25 cellular contexts compared by ENCODE assay signal in genomic region chr6:118674772-118675171, GRCh38.
"Had no signal": no experiment of that assay in that cellular context is flagged by ENCODE, and none has a peak within 500 bp of the region (broad histone marks: within the 10 kb centered on the region; RNA-seq: fewer than 3 reads in every experiment).

No MANE protein-coding gene starts in this region.

- FAIRE-seq: islet of Langerhans, urothelium cell line had no signal

- H3K27me3 ChIP-seq: right atrium auricular region, right lobe of liver, stomach, suprapubic skin, tibial artery, upper lobe of right lung had no signal

- H3K79me2 ChIP-seq: parathyroid adenoma had no signal

- H3K9me3 ChIP-seq: left ventricle myocardium inferior, right atrium auricular region, right lobe of liver, stomach, suprapubic skin, thoracic aorta, tibial artery, upper lobe of right lung had no signal

- H2AFZ ChIP-seq: parathyroid adenoma had no signal

- H3K27ac ChIP-seq: left ventricle myocardium inferior, parathyroid adenoma, right atrium auricular region, right lobe of liver, stomach, suprapubic skin, thoracic aorta, tibial artery, upper lobe of right lung had no signal

- H3K4me3 ChIP-seq: left ventricle myocardium inferior, lung, right atrium auricular region, right lobe of liver, smooth muscle cell, stomach, suprapubic skin, thoracic aorta, tibial artery, upper lobe of right lung had no signal

- H3K36me3 ChIP-seq: left ventricle myocardium inferior, right atrium auricular region, right lobe of liver, stomach, suprapubic skin, thoracic aorta, tibial artery, upper lobe of right lung had no signal

- DNase-seq: hypothalamus; immature natural killer cell; left ventricle myocardium inferior; midbrain; naive thymus-derived CD8-positive, alpha-beta T cell; occipital lobe; right lobe of liver; stimulated activated CD4-positive, alpha-beta T cell treated with anti-CD3 and anti-CD28 coated beads, Interleukin-1b, Interleukin-23, amount 100 ng/mL, for 48 hours; stimulated activated CD4-positive, alpha-beta T cell treated with anti-CD3 and anti-CD28 coated beads, Interleukin-2, amount 100 ng/mL, for 48 hours; stimulated activated CD4-positive, alpha-beta T cell treated with anti-CD3 and anti-CD28 coated beads, Interleukin-4, amount 100 ng/mL, for 4 hours; stimulated activated CD8-positive, alpha-beta memory T cell treated with anti-CD3 and anti-CD28 coated beads, Interleukin-4, amount 100 ng/mL, for 48 hours; stimulated activated naive B cell treated with anti-CD40 and anti-IgM and Interleukin-4, amounts not matched to agents 10 μg/mL and 1 μg/mL and 100 μg/mL, for 72 hours; stimulated activated naive CD8-positive, alpha-beta T cell treated with anti-CD3 and anti-CD28 coated beads, Interleukin-15, Interleukin-2, amounts not matched to agents 100 U/mL and 50 U/mL, for 24 hours; stomach; tibial artery; trophoblast cell; upper lobe of right lung had no signal

- ATAC-seq: naive thymus-derived CD8-positive, alpha-beta T cell; right lobe of liver; stimulated activated naive B cell treated with anti-CD40 and anti-IgM and Interleukin-4, amounts not matched to agents 10 μg/mL and 1 μg/mL and 100 μg/mL, for 72 hours; stimulated activated naive CD8-positive, alpha-beta T cell treated with anti-CD3 and anti-CD28 coated beads, Interleukin-15, Interleukin-2, amounts not matched to agents 100 U/mL and 50 U/mL, for 24 hours; upper lobe of right lung had no signal

- H3K4me1 ChIP-seq: right atrium auricular region, right lobe of liver, suprapubic skin, tibial artery, upper lobe of right lung had no signal

- H3K4me2 ChIP-seq: smooth muscle cell had no signal

- H3K9ac ChIP-seq: parathyroid adenoma had no signal
